1 cellular context compared by ENCODE assay signal in genomic region chr17:40323731-40324650, GRCh38.
TF ChIP-seq lines count a peak whose summit lies in the region.

No MANE protein-coding gene starts in this region.

TF ChIP-seq in GM12878, 131 proteins besides CTCF, POLR2A, EP300 and RAD21 (continued from another document):
- TF ChIP-seq, protein P1, sequence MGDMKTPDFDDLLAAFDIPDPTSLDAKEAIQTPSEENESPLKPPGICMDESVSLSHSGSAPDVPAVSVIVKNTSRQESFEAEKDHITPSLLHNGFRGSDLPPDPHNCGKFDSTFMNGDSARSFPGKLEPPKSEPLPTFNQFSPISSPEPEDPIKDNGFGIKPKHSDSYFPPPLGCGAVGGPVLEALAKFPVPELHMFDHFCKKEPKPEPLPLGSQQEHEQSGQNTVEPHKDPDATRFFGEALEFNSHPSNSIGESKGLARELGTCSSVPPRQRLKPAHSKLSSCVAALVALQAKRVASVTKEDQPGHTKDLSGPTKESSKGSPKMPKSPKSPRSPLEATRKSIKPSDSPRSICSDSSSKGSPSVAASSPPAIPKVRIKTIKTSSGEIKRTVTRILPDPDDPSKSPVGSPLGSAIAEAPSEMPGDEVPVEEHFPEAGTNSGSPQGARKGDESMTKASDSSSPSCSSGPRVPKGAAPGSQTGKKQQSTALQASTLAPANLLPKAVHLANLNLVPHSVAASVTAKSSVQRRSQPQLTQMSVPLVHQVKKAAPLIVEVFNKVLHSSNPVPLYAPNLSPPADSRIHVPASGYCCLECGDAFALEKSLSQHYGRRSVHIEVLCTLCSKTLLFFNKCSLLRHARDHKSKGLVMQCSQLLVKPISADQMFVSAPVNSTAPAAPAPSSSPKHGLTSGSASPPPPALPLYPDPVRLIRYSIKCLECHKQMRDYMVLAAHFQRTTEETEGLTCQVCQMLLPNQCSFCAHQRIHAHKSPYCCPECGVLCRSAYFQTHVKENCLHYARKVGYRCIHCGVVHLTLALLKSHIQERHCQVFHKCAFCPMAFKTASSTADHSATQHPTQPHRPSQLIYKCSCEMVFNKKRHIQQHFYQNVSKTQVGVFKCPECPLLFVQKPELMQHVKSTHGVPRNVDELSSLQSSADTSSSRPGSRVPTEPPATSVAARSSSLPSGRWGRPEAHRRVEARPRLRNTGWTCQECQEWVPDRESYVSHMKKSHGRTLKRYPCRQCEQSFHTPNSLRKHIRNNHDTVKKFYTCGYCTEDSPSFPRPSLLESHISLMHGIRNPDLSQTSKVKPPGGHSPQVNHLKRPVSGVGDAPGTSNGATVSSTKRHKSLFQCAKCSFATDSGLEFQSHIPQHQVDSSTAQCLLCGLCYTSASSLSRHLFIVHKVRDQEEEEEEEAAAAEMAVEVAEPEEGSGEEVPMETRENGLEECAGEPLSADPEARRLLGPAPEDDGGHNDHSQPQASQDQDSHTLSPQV (IDR thresholded peaks at IDR 0.05): no peak
- TF ChIP-seq HDGF (IDR thresholded peaks at IDR 0.05) (0 out of 2 replicates have a peak, but pooled peaks have one; percentile 16), YY1 (IDR thresholded peaks at IDR 0.05; ENCODE audit: low read depth, low read length) (0 out of 2 replicates have a peak, but pooled peaks have one; percentile 26), SREBF1 (IDR thresholded peaks at IDR 0.05; ENCODE audit: low read length) (no peak), IKZF2 (IDR thresholded peaks at IDR 0.05) (peak; percentile 51 to 74; a peak in 3 of 4 replicates), CREB1 (IDR thresholded peaks at IDR 0.05; ENCODE audit: low read depth) (no peak), ZBTB33 (IDR thresholded peaks at IDR 0.05) (no peak), NBN (IDR thresholded peaks at IDR 0.05) (peak; percentile 44; the same call in 1 of the 2 replicates), FOXM1 (IDR thresholded peaks at IDR 0.05; ENCODE audit: low read depth, low read length) (no peak), ZNF217 (IDR thresholded peaks at IDR 0.05) (no peak), SUPT20H (IDR thresholded peaks at IDR 0.05; ENCODE audit: borderline replicate concordance, control insufficient read depth, low read depth, low read length) (no peak), PRDM15 (CRISPR knock-in tag; IDR thresholded peaks at IDR 0.05) (no peak), SP1 (IDR thresholded peaks at IDR 0.05; ENCODE audit: low read depth, low read length) (peak; percentile 30), RAD51 (IDR thresholded peaks at IDR 0.05) (no peak), IRF4 (IDR thresholded peaks at IDR 0.05; ENCODE audit: low read depth, low read length) (peak; percentile 47; the same call in 1 of the 2 replicates), CBX3 (IDR thresholded peaks at IDR 0.05; ENCODE audit: borderline replicate concordance, low read depth) (no peak), EED (IDR thresholded peaks at IDR 0.05; ENCODE audit: low read depth) (peak; percentile 40; the same call in 1 of the 2 replicates), PAX5 (IDR thresholded peaks at IDR 0.05; ENCODE audit: borderline replicate concordance, low read depth, low read length) (peak; percentile 40; the same call in 1 of the 2 replicates), SMARCA5 (IDR thresholded peaks at IDR 0.05) (no peak), NFXL1 (IDR thresholded peaks at IDR 0.05; ENCODE audit: borderline replicate concordance) (no peak), POU2F2 (IDR thresholded peaks at IDR 0.05; ENCODE audit: borderline replicate concordance, low read depth, low read length) (peak; percentile 53; the same call in 2 of the 3 replicates), POLR2AphosphoS2 (IDR thresholded peaks at IDR 0.05; ENCODE audit: low read depth, low read length) (no peak), MEF2A (IDR thresholded peaks at IDR 0.05; ENCODE audit: insufficient read depth, low read depth, low read length) (no peak)
- TF ChIP-seq, protein P2, sequence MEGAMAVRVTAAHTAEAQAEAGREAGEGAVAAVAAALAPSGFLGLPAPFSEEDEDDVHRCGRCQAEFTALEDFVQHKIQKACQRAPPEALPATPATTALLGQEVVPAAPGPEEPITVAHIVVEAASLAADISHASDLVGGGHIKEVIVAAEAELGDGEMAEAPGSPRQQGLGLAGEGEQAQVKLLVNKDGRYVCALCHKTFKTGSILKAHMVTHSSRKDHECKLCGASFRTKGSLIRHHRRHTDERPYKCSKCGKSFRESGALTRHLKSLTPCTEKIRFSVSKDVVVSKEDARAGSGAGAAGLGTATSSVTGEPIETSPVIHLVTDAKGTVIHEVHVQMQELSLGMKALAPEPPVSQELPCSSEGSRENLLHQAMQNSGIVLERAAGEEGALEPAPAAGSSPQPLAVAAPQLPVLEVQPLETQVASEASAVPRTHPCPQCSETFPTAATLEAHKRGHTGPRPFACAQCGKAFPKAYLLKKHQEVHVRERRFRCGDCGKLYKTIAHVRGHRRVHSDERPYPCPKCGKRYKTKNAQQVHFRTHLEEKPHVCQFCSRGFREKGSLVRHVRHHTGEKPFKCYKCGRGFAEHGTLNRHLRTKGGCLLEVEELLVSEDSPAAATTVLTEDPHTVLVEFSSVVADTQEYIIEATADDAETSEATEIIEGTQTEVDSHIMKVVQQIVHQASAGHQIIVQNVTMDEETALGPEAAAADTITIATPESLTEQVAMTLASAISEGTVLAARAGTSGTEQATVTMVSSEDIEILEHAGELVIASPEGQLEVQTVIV (IDR thresholded peaks at IDR 0.05; ENCODE audit: borderline replicate concordance, partially characterized antibody): no peak
- TF ChIP-seq, protein P3, sequence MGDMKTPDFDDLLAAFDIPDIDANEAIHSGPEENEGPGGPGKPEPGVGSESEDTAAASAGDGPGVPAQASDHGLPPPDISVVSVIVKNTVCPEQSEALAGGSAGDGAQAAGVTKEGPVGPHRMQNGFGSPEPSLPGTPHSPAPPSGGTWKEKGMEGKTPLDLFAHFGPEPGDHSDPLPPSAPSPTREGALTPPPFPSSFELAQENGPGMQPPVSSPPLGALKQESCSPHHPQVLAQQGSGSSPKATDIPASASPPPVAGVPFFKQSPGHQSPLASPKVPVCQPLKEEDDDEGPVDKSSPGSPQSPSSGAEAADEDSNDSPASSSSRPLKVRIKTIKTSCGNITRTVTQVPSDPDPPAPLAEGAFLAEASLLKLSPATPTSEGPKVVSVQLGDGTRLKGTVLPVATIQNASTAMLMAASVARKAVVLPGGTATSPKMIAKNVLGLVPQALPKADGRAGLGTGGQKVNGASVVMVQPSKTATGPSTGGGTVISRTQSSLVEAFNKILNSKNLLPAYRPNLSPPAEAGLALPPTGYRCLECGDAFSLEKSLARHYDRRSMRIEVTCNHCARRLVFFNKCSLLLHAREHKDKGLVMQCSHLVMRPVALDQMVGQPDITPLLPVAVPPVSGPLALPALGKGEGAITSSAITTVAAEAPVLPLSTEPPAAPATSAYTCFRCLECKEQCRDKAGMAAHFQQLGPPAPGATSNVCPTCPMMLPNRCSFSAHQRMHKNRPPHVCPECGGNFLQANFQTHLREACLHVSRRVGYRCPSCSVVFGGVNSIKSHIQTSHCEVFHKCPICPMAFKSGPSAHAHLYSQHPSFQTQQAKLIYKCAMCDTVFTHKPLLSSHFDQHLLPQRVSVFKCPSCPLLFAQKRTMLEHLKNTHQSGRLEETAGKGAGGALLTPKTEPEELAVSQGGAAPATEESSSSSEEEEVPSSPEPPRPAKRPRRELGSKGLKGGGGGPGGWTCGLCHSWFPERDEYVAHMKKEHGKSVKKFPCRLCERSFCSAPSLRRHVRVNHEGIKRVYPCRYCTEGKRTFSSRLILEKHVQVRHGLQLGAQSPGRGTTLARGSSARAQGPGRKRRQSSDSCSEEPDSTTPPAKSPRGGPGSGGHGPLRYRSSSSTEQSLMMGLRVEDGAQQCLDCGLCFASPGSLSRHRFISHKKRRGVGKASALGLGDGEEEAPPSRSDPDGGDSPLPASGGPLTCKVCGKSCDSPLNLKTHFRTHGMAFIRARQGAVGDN (IDR thresholded peaks at IDR 0.05): no peak
TF ChIP-seq in GM12878: peak in this region for 27.
